In genomic region chr19:35781650-35782049, GRCh38 we compare ENCODE assay signal across 2 cellular contexts.
A peak's percentile ranks its signal among the peaks of the same experiment; 100 is the strongest.
TF ChIP-seq lines count a peak whose summit lies in the region.

No MANE protein-coding gene starts in this region.

TF ChIP-seq in HEK293, 187 proteins besides CTCF, POLR2A, EP300 and RAD21:
- TF ChIP-seq PRDM10 (tag by site-specific recombination; IDR thresholded peaks at IDR 0.05) (peak; percentile 13; the same call in 1 of the 2 replicates), SP3 (tag by site-specific recombination; IDR thresholded peaks at IDR 0.05) (0 out of 2 replicates have a peak, but pooled peaks have one; percentile 15), GLIS1 (tag by site-specific recombination; IDR thresholded peaks at IDR 0.05) (peak; percentile 89), TCF7L2 (IDR thresholded peaks at IDR 0.05; ENCODE audit: borderline replicate concordance, low read depth, low read length) (no peak), ZBTB17 (tag by site-specific recombination; IDR thresholded peaks at IDR 0.05) (peak; percentile 52; the same call in 1 of the 2 replicates), ZNF341 (tag by site-specific recombination; IDR thresholded peaks at IDR 0.05; ENCODE audit: low read depth) (peak; percentile 54), ZIC2 (tag by site-specific recombination; IDR thresholded peaks at IDR 0.05) (peak; percentile 82), HIC1 (tag by site-specific recombination; IDR thresholded peaks at IDR 0.05) (no peak), ZNF148 (tag by site-specific recombination; IDR thresholded peaks at IDR 0.05; ENCODE audit: borderline replicate concordance) (no peak), SCRT2 (tag by site-specific recombination; IDR thresholded peaks at IDR 0.05) (0 out of 2 replicates have a peak, but pooled peaks have one; percentile 8), GLIS2 (tag by site-specific recombination; IDR thresholded peaks at IDR 0.05) (peak; percentile 70)

TF ChIP-seq in H1, 55 proteins besides CTCF, POLR2A, EP300 and RAD21:
- TF ChIP-seq RXRA (IDR thresholded peaks at IDR 0.05; ENCODE audit: insufficient read depth, low read depth, low read length) (no peak), EGR1 (IDR thresholded peaks at IDR 0.05; ENCODE audit: borderline replicate concordance, low read depth, low read length) (no peak), GTF2F1 (IDR thresholded peaks at IDR 0.05; ENCODE audit: borderline replicate concordance, low read depth, low read length) (no peak), CBX5 (IDR thresholded peaks at IDR 0.05; ENCODE audit: low read depth, low read length) (no peak), SP4 (IDR thresholded peaks at IDR 0.05; ENCODE audit: low read length) (no peak), CHD1 (IDR thresholded peaks at IDR 0.05; ENCODE audit: low read depth, low read length) (no peak), BRCA1 (IDR thresholded peaks at IDR 0.05; ENCODE audit: low read depth, low read length) (no peak), ASH2L (IDR thresholded peaks at IDR 0.05; ENCODE audit: low read length) (no peak)
TF ChIP-seq in H1: peak in this region for 0.
